In the genomic region with DNA sequence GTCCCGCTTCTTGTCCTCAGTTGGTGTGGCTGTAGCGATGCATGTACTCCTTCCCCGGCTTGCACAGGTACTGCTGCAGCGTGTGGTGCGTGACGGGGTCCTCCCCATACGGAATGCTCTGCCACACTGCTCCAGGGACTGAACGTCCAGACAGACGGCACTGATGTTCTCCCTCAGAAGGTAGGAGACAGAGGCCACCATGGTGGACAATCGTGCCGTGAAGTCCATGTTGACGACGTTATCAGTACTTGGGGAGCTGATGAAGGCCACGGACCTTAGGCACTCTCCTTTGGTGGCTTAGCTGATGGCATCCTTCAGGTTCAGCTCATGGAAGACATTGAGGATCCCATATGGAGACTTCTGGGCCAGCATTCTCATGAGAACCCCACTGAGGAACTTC, we compare ENCODE assay signal across 32 cellular contexts.
"Had no signal": no experiment of that assay in that cellular context is flagged by ENCODE, and none has a peak within 500 bp of the region (broad histone marks: within the 10 kb centered on the region; RNA-seq: fewer than 3 reads in every experiment).

No MANE protein-coding gene starts in this region.

- FAIRE-seq: astrocyte, TTC549 had no signal

- H3K4me1 ChIP-seq: adrenal gland, body of pancreas, breast epithelium had no signal

- H3K9me3 ChIP-seq: adrenal gland, body of pancreas, breast epithelium had no signal

- H3K27me3 ChIP-seq: adrenal gland, body of pancreas had no signal

- DNase-seq: activated B cell treated with CpG ODN at 0.5 μM for 24 hours; activated CD4-positive, alpha-beta memory T cell treated with anti-CD3 and anti-CD28 coated beads for 36 hours; activated CD4-positive, alpha-beta T cell treated with anti-CD3 and anti-CD28 coated beads for 4 hours; activated CD4-positive, alpha-beta T cell treated with anti-CD3 and anti-CD28 coated beads, Interleukin-2, amount 10 ng/mL, durations not matched to agents 24 days and 14 days; activated CD4-positive, alpha-beta T cell treated with anti-CD3 and anti-CD28 coated beads, Interleukin-2, amount 50 U/mL, for 1 hour; activated CD4-positive, alpha-beta T cell treated with anti-CD3 and anti-CD28 coated beads, Interleukin-2, amount 50 U/mL, for 4 hours; activated CD4-positive, CD25-positive, alpha-beta regulatory T cell treated with anti-CD3 and anti-CD28 coated beads, Interleukin-2, amount 50 U/mL, for 72 hours; activated CD8-positive, alpha-beta memory T cell treated with anti-CD3 and anti-CD28 coated beads, Interleukin-2, amount 50 U/mL, for 4 hours; activated CD8-positive, alpha-beta T cell treated with anti-CD3 and anti-CD28 coated beads for 36 hours; activated effector memory CD4-positive, alpha-beta T cell treated with anti-CD3 and anti-CD28 coated beads, Interleukin-2, amount 50 U/mL, for 16 hours; activated gamma-delta T cell treated with Interleukin-2 at 50 U/mL for 16 hours; activated naive CD4-positive, alpha-beta T cell; activated naive CD4-positive, alpha-beta T cell treated with anti-CD3 and anti-CD28 coated beads for 36 hours; activated naive CD4-positive, alpha-beta T cell treated with anti-CD3 and anti-CD28 coated beads, Interleukin-2, amount 50 U/mL, for 16 hours; activated naive CD8-positive, alpha-beta T cell treated with anti-CD3 and anti-CD28 coated beads for 36 hours; activated T-cell treated with anti-CD3 and anti-CD28 coated beads for 4 hours; activated T-cell treated with anti-CD3 and anti-CD28 coated beads, Interleukin-2, amount 50 U/mL, for 1 hour; activated T-cell treated with anti-CD3 and anti-CD28 coated beads, Interleukin-2, amount 50 U/mL, for 4 hours; activated T-cell treated with anti-CD3 and anti-CD28 coated beads, Interleukin-2, amount 50 U/mL, for 72 hours; adrenal gland; amniotic stem cell; aorta; body of pancreas; brain microvascular endothelial cell; central memory CD4-positive, alpha-beta T cell; T-helper 1 cell; T-helper 2 cell; T-helper 9 cell had no signal

- H3K36me3 ChIP-seq: adrenal gland, brain microvascular endothelial cell, breast epithelium had no signal

- H3K27ac ChIP-seq: adrenal gland, body of pancreas, brain microvascular endothelial cell, breast epithelium, VCaP had no signal

- H3K4me3 ChIP-seq: adrenal gland, body of pancreas, breast epithelium had no signal
